ENCODE assay signal across 1 cellular context in genomic region chr6:26270121-26270861, GRCh38.
TF ChIP-seq lines count a peak whose summit lies in the region.

No MANE protein-coding gene starts in this region.

TF ChIP-seq in GM12878, 131 proteins besides CTCF, POLR2A, EP300 and RAD21 (continued from another document):
- no peak for TF ChIP-seq REST (IDR thresholded peaks at IDR 0.05; ENCODE audit: low read depth, low read length)
